ENCODE assay signal across 9 cellular contexts in the genomic region with DNA sequence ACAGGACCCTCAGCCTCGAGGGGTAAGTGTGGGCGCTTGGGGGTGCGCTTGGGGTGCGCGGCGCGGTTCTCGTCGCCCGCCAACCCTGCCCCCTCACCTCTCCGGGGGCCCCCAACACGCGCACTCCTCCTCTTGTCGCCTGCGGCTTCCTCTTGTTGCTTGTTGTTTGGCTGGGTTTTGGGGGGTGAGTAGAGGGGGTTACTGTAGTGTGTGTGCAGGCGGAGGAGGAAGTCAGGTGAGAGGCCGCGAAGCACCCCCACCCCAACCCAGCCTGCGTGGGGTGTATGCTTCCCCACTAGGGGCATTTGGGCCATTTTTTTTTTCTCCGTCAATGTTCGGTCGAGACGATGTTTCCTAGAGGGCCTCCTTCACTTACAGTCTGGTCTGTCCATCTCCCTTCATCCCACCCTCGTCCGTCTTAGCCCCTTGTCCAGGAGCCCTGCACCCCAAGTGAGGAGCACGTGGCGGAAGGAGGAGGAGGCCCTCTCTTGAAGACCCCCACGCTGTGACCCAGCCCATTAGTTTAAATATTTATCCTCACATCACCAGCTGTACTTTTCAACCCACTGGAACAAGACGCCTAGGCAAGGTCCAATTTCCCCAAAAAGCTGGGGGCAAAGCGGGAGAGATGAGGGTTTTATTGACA. TPM values are rescaled to one million over a fixed set of nuclear protein-coding genes. Genes with fewer than 3 reads are reported as not detected.
DNase-seq lines count a peak whose midpoint lies in the region; ATAC-seq, FAIRE-seq and TF ChIP-seq lines count a peak whose summit lies in the region.
"Had no signal": no experiment of that assay in that cellular context is flagged by ENCODE, and none has a peak within 500 bp of the region (broad histone marks: within the 10 kb centered on the region; RNA-seq: fewer than 3 reads in every experiment).

No MANE protein-coding gene starts in this region.

- no peak for DNase-seq in A549 (ENCODE audit: low read depth in 1 of 2, low spot score in 1 of 2)
- peak; percentile 61 to 69 for DNase-seq in Kasumi-1 (lab: John Stamatoyannopoulos, UW)
- peak; percentile 84 for DNase-seq in activated CD8-positive, alpha-beta memory T cell treated with anti-CD3 and anti-CD28 coated beads, Interleukin-2, amount 50 U/mL, for 48 hours
- no peak for DNase-seq in foreskin keratinocyte
- DNase-seq in uterus: peak; percentile 17 to 21
- DNase-seq in NCI-H2107 treated with DMSO at 0.1 percent for 48 hours (lab: John Stamatoyannopoulos, UW; ENCODE audit: unreplicated experiment): no peak

- H3K4me3 ChIP-seq in A549 (peak overlapping the region; percentile 47), rectal smooth muscle tissue (ENCODE audit: low read length) (peak overlapping the region; percentile 71), uterus (peak overlapping the region; percentile 29 to 53)

- ATAC-seq in A549 (0 out of 6 replicates have a peak, but pooled peaks of 1 of the 2 experiments have one; percentile 2), GM19452 (IDR thresholded peaks at IDR 0.05; ENCODE audit: unreplicated experiment) (peak; percentile 26), foreskin keratinocyte (peak; percentile 25)

- no peak for TF ChIP-seq POLR2A in A549 (IDR thresholded peaks at IDR 0.05; ENCODE audit: low read length)
- no peak for TF ChIP-seq POLR2A in uterus (IDR thresholded peaks at IDR 0.05)

- H3K4me2 ChIP-seq in A549: peak overlapping the region; percentile 89

- no peak for TF ChIP-seq CTCF in A549 (IDR thresholded peaks at IDR 0.05)
- no peak for TF ChIP-seq CTCF in foreskin keratinocyte (conservative IDR thresholded peaks at IDR 0.05)
- no peak for TF ChIP-seq CTCF in uterus (IDR thresholded peaks at IDR 0.05)

- intact Hi-C loops in uterus (cut with DNase I; ENCODE audit: low total_unique reads): no loop called here

- H3K27me3 ChIP-seq in foreskin keratinocyte: peaks cover 48% of the 10 kb centered on the region
- no peaks in the 10 kb centered on the region for H3K27me3 ChIP-seq in rectal smooth muscle tissue (ENCODE audit: control insufficient read depth, insufficient read depth, low read length)
- H3K27me3 ChIP-seq in uterus: peaks cover 3 to 26% of the 10 kb centered on the region in 2 donors

- H3K9me3 ChIP-seq in A549: no peaks in the 10 kb centered on the region
- H3K9me3 ChIP-seq in uterus: no peaks in the 10 kb centered on the region

- TF ChIP-seq EP300 in A549 (IDR thresholded peaks at IDR 0.05): no peak

- H3K27ac ChIP-seq in A549 (no peak overlapping the region; a peak in 1 of 6 replicates), foreskin keratinocyte (no peak overlapping the region), rectal smooth muscle tissue (ENCODE audit: low read depth, low read length) (peak overlapping the region; percentile 63), uterus (peak overlapping the region in 1 of 2 donors; percentile 50)

- no peaks in the 10 kb centered on the region for H3K36me3 ChIP-seq in rectal smooth muscle tissue (ENCODE audit: control insufficient read depth, insufficient read depth, low read length)
- no peaks in the 10 kb centered on the region for H3K36me3 ChIP-seq in uterus

- POLR2A ChIA-PET in A549 (lab: Yijun Ruan, JAX): no interaction called here

- 17% methylated on average over 20 of the region's 30 CpGs for WGBS in A549 (ENCODE audit: missing lambda C conversion rate)

- CTCF ChIA-PET in A549 (lab: Yijun Ruan, JAX): interaction anchor here (0.6 to 2.3 kb wide), 4 partner anchors 10 to 605 kb away, joined by 3 to 6 read pairs (median 4); no protein-coding TSS in a partner anchor

- H3K9ac ChIP-seq in rectal smooth muscle tissue (ENCODE audit: low read length): no peak overlapping the region

- TF ChIP-seq RAD21 in A549 (conservative IDR thresholded peaks at IDR 0.05 in 1 of 2, IDR thresholded peaks at IDR 0.05 in 1 of 2): no peak

- H3K4me1 ChIP-seq in A549: peaks cover 11% of the 10 kb centered on the region
- peaks cover 3% of the 10 kb centered on the region for H3K4me1 ChIP-seq in foreskin keratinocyte
- no peaks in the 10 kb centered on the region for H3K4me1 ChIP-seq in rectal smooth muscle tissue (ENCODE audit: control insufficient read depth, insufficient read depth, low read length)
- peaks cover 0 to 11% of the 10 kb centered on the region in 2 donors for H3K4me1 ChIP-seq in uterus

- FAIRE-seq in A549 (lab: Jason Lieb, UNC): no peak
- FAIRE-seq: frontal cortex had no signal

TF ChIP-seq in A549, 52 proteins besides CTCF, POLR2A, EP300 and RAD21:
- TF ChIP-seq EHMT2 (IDR thresholded peaks at IDR 0.05; ENCODE audit: low read depth) (no peak), CBX2 (IDR thresholded peaks at IDR 0.05; ENCODE audit: borderline replicate concordance, low read depth) (no peak), RCOR1 (IDR thresholded peaks at IDR 0.05; ENCODE audit: low read depth, low read length) (no peak)

RNA-seq across cellular contexts. Expression of a gene that starts 20.4 kb away (rescaled TPM):
- polyA plus RNA-seq in A549 (2011; rRNA removed) (0.05 and 0.13 TPM in 2 replicates), A549 (2017; fragmentation: RNase III; extraction: RNeasy Plus Mini Kit Qiagen cat#74134 plus additional on column Dnase treatment) (not detected in 3 replicates), foreskin keratinocyte (1.2 and 1.4 TPM in 2 replicates)
- 0.05 TPM in 1 of 2 replicates, not detected in the other for polyA plus RNA-seq in A549 (2012; cell fraction: cytosol; rRNA removed)
- 0.01 TPM in 1 of 2 replicates, not detected in the other for polyA plus RNA-seq in A549 (2012; cell fraction: nucleus; rRNA removed)
- 0.39 TPM in 1 of 2 replicates, not detected in the other for polyA minus RNA-seq in A549 (2011; rRNA and poly(A)+ RNA removed)
- total RNA-seq in foreskin keratinocyte (4.0 and 5.4 TPM in 2 replicates), uterus (10 to 100 TPM; 17.3 to 82.1 (median 51.9) TPM)

Comparison
In these comparisons a context has a peak if more than half of its experiments do, and no peak if none do; other contexts are left out.
1. DNase-seq: peak in Kasumi-1 (2 of 2), activated CD8-positive, alpha-beta memory T cell treated with anti-CD3 and anti-CD28 coated beads, Interleukin-2, amount 50 U/mL, for 48 hours (single experiment) and uterus (2 of 2); none in A549 (0 of 2), foreskin keratinocyte (0 of 2) and NCI-H2107 treated with DMSO at 0.1 percent for 48 hours (single experiment).
2. Peak in every context shown above with its lines, with median percentiles within 50 percentile points of each other: H3K4me3 ChIP-seq.